ENCODE assay signal across 1 cellular context in genomic region chr7:30728591-30729100, GRCh38.
TF ChIP-seq lines count a peak whose summit lies in the region.

No MANE protein-coding gene starts in this region.

TF ChIP-seq in K562, 482 proteins besides CTCF, POLR2A, EP300 and RAD21:
- TF ChIP-seq ZBTB5 (IDR thresholded peaks at IDR 0.05), result no peak
- no peak for TF ChIP-seq RFX1 (IDR thresholded peaks at IDR 0.05)
- no peak for TF ChIP-seq EP400 (IDR thresholded peaks at IDR 0.05)
- no peak for TF ChIP-seq DNMT1 (IDR thresholded peaks at IDR 0.05)
- no peak for TF ChIP-seq HMGXB4 (CRISPR knock-in tag; IDR thresholded peaks at IDR 0.05)
- 0 out of 2 replicates have a peak, but pooled peaks have one; percentile 18 for TF ChIP-seq L3MBTL2 (IDR thresholded peaks at IDR 0.05)
- no peak for TF ChIP-seq NFRKB (IDR thresholded peaks at IDR 0.05; ENCODE audit: low read depth)
- no peak for TF ChIP-seq PTTG1 (tag; IDR thresholded peaks at IDR 0.05; ENCODE audit: low read depth)
- TF ChIP-seq NCOA4 (IDR thresholded peaks at IDR 0.05; ENCODE audit: partially characterized antibody), result no peak
- peak; percentile 67 for TF ChIP-seq USF1 (CRISPR knock-in tag; IDR thresholded peaks at IDR 0.05)
- peak; percentile 67 for TF ChIP-seq BHLHE40 (IDR thresholded peaks at IDR 0.05; ENCODE audit: low read length)
- no peak for TF ChIP-seq ZNF76 (CRISPR knock-in tag; IDR thresholded peaks at IDR 0.05; ENCODE audit: borderline replicate concordance)
- no peak for TF ChIP-seq DIDO1 (tag; IDR thresholded peaks at IDR 0.05; ENCODE audit: low read depth)
- no peak for TF ChIP-seq PTRF (tag; IDR thresholded peaks at IDR 0.05)
- TF ChIP-seq MLX (CRISPR knock-in tag; conservative IDR thresholded peaks at IDR 0.05), result no peak
- no peak for TF ChIP-seq ZNF408 (CRISPR knock-in tag; IDR thresholded peaks at IDR 0.05; ENCODE audit: low read depth)
- no peak for TF ChIP-seq SETDB1 (IDR thresholded peaks at IDR 0.05; ENCODE audit: low read length)
- no peak for TF ChIP-seq CHD7 (IDR thresholded peaks at IDR 0.05; ENCODE audit: low read depth, low read length)
- no peak for TF ChIP-seq TFE3 (CRISPR knock-in tag; IDR thresholded peaks at IDR 0.05)
- 0 out of 2 replicates have a peak, but pooled peaks have one; percentile 25 for TF ChIP-seq RAD51 (IDR thresholded peaks at IDR 0.05; ENCODE audit: borderline replicate concordance, low read depth)
- peak; percentile 65 for TF ChIP-seq USF2 (CRISPR knock-in tag; IDR thresholded peaks at IDR 0.05)
- no peak for TF ChIP-seq ZNF592 (IDR thresholded peaks at IDR 0.05)
- TF ChIP-seq SREBF1 (IDR thresholded peaks at IDR 0.05; ENCODE audit: borderline replicate concordance, low read depth, low read length), result no peak
- no peak for TF ChIP-seq DPF2 (IDR thresholded peaks at IDR 0.05)
- no peak for TF ChIP-seq ARID3A (IDR thresholded peaks at IDR 0.05; ENCODE audit: borderline replicate concordance, low read depth, low read length)
- TF ChIP-seq ZNF197 (CRISPR knock-in tag; IDR thresholded peaks at IDR 0.05; ENCODE audit: low read depth), result no peak
- TF ChIP-seq EZH2 (IDR thresholded peaks at IDR 0.05; ENCODE audit: borderline replicate concordance, low read depth, low read length), result no peak
